Comparison of ENCODE assay signal across 8 cellular contexts in the genomic region with DNA sequence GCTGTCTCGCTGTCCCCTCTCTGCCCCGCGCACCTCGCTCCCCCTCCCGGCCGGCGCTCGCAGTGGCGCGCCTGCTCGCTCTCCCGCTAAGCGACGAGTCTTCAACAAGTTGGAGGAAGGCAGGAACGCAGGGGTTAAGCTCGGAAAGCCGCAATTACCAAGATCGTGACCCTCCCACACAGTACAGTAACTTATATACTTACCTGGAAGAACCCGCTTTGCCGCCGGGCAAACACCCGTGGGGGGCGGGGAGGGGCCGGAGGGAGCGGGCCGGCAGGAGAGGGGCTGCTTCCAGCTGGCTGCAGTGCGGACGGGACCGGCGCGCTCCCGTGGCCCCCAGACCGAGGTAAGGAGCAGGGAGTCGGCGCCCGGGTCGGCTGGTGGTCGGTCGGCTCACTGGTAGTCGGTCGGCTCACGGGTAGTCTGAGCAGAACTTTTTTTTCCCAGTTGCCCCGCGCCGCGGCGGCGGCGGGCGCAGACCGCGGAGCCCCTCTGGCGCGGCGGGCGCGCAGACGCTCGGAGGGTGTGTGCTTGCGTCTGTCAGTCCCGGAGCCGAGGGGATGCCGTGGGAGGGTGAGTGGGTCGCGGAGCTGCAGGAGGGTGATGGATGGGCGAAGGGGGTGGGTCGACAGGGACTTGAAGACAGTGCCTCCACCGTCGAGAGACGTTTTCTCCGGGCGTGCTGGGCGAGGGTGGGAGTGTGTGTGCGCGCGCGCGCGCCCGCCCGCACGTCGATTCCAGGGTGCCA.
DNase-seq lines count a peak whose midpoint lies in the region; ATAC-seq and TF ChIP-seq lines count a peak whose summit lies in the region.

No MANE protein-coding gene starts in this region.

- peak overlapping the region; percentile 58 for H3K4me3 ChIP-seq in fibroblast of the aortic adventitia (ENCODE audit: low read depth, low read length)
- peak overlapping the region; percentile 6 for H3K4me3 ChIP-seq in ovary

- TF ChIP-seq CTCF in LNCAP (IDR thresholded peaks at IDR 0.05) (peak; percentile 25; the same call in 1 of the 2 replicates), fibroblast of the aortic adventitia (IDR thresholded peaks at IDR 0.05; ENCODE audit: insufficient read depth, low read length) (peak; percentile 49), ovary (IDR thresholded peaks at IDR 0.05) (no peak)

- ATAC-seq in activated CD4-positive, CD25-positive, alpha-beta regulatory T cell treated with anti-CD3 and anti-CD28 coated beads, Interleukin-2, amount 50 U/mL, for 24 hours, result peak; percentile 48 to 61

- peaks cover 88% of the 10 kb centered on the region for H3K27me3 Mint-ChIP-seq in activated CD4-positive, alpha-beta memory T cell treated with anti-CD3 and anti-CD28 coated beads, Interleukin-2, amount 10 ng/mL, durations not matched to agents 7 days and 5 days

- no peak for TF ChIP-seq EP300 in ovary (IDR thresholded peaks at IDR 0.05)

- CTCF ChIA-PET in activated CD4-positive, alpha-beta memory T cell treated with anti-CD3 and anti-CD28 coated beads, Interleukin-2, amount 10 ng/mL, durations not matched to agents 7 days and 5 days (lab: Charles Lee), result no interaction called here

- peak overlapping the region; percentile 43 for H3K4me3 Mint-ChIP-seq in activated CD4-positive, alpha-beta memory T cell treated with anti-CD3 and anti-CD28 coated beads, Interleukin-2, amount 10 ng/mL, durations not matched to agents 7 days and 5 days

- no peak for TF ChIP-seq POLR2A in ovary (IDR thresholded peaks at IDR 0.05)

- no peaks in the 10 kb centered on the region for H3K9me3 Mint-ChIP-seq in activated CD4-positive, alpha-beta memory T cell treated with anti-CD3 and anti-CD28 coated beads, Interleukin-2, amount 10 ng/mL, durations not matched to agents 7 days and 5 days

- peaks cover 32% of the 10 kb centered on the region for H3K4me1 Mint-ChIP-seq in activated CD4-positive, alpha-beta memory T cell treated with anti-CD3 and anti-CD28 coated beads, Interleukin-2, amount 10 ng/mL, durations not matched to agents 7 days and 5 days

- H3K4me1 ChIP-seq in ovary (ENCODE audit: insufficient read depth), result peaks cover 13% of the 10 kb centered on the region

- WGBS in ovary, 3 donors, result 0 to 1% (median 0%) methylated on average over 47 to 83 of the region's 83 CpGs

- H3K36me3 Mint-ChIP-seq in activated CD4-positive, alpha-beta memory T cell treated with anti-CD3 and anti-CD28 coated beads, Interleukin-2, amount 10 ng/mL, durations not matched to agents 7 days and 5 days (ENCODE audit: low read depth), result peaks cover 8% of the 10 kb centered on the region

- H3K27ac ChIP-seq in ovary, result no peak overlapping the region

- no peaks in the 10 kb centered on the region for H3K9me3 ChIP-seq in ovary

- H3K27me3 ChIP-seq in ovary, result no peaks in the 10 kb centered on the region

- intact Hi-C loops in ovary (cut with DNase I), result loop anchor here in 1 of 4 donors (10.0 kb wide), 1 partner anchor 235 kb away; no protein-coding TSS in a partner anchor

- no peak overlapping the region for H3K27ac Mint-ChIP-seq in activated CD4-positive, alpha-beta memory T cell treated with anti-CD3 and anti-CD28 coated beads, Interleukin-2, amount 10 ng/mL, durations not matched to agents 7 days and 5 days

- POLR2A ChIA-PET in activated CD4-positive, alpha-beta memory T cell treated with anti-CD3 and anti-CD28 coated beads, Interleukin-2, amount 10 ng/mL, durations not matched to agents 7 days and 5 days (lab: Charles Lee), result no interaction called here

- no peaks in the 10 kb centered on the region for H3K36me3 ChIP-seq in ovary

- no peak for DNase-seq in activated CD4-positive, CD25-positive, alpha-beta regulatory T cell treated with anti-CD3 and anti-CD28 coated beads, Interleukin-2, amount 50 U/mL, for 72 hours
- no peak for DNase-seq in activated CD4-positive, alpha-beta memory T cell treated with anti-CD3 and anti-CD28 coated beads, Interleukin-2, amount 10 ng/mL, durations not matched to agents 7 days and 5 days
- peak; percentile 9 for DNase-seq in fibroblast of the aortic adventitia (ENCODE audit: low read depth)
- DNase-seq in ovary, result no peak
- DNase-seq in globus pallidus (ENCODE audit: low spot score), result no peak
- DNase-seq in NCI-H2081 (lab: John Stamatoyannopoulos, UW), result no peak

Comparison
In these comparisons a context has a peak if more than half of its experiments do, and no peak if none do; other contexts are left out.
1. CTCF ChIP-seq: peak in LNCAP (single experiment) and fibroblast of the aortic adventitia (single experiment); none in ovary (0 of 3).